ENCODE assay signal across 16 cellular contexts in the genomic region with DNA sequence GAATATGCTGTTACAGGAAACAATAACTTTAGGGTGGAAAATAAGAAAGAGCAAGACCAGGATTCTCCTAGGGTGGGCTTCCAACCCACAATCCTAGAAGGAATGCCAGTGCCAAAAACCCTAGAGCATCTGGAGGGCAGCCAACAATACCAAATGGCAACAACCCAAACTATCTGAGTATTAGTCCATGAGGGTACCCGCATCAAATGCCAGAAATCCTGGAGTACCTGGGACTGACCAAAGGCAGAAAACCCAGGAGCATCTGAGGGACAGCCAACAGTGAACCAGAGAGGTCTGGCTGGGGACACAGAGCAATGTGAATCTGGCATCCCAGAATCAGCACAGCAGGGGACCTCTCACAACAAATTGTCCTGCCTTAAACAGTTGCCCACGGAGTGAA.
DNase-seq lines count a peak whose midpoint lies in the region; ATAC-seq, FAIRE-seq and TF ChIP-seq lines count a peak whose summit lies in the region.
"Had no signal": no experiment of that assay in that cellular context is flagged by ENCODE, and none has a peak within 500 bp of the region (broad histone marks: within the 10 kb centered on the region; RNA-seq: fewer than 3 reads in every experiment).

No MANE protein-coding gene starts in this region.

- H4K20me1 ChIP-seq in astrocyte (ENCODE audit: insufficient read depth, low read length): no peaks in the 10 kb centered on the region
- H4K20me1 ChIP-seq: BLaER1 treated with 17β-estradiol and CSF1 and Interleukin-3, amounts not matched to agents 10 nM and 100 nM had no signal

- no peak overlapping the region for H3K14ac ChIP-seq in trophoblast cell (ENCODE audit: low read length)

- H4K91ac ChIP-seq in trophoblast cell (ENCODE audit: low read depth, low read length): no peak overlapping the region

- no peaks in the 10 kb centered on the region for H3K79me1 ChIP-seq in trophoblast cell (ENCODE audit: low read length)

- no peak overlapping the region for H3K4me3 ChIP-seq in A549
- H3K4me3 ChIP-seq in astrocyte (ENCODE audit: insufficient read depth, low read depth, low read length): no peak overlapping the region
- no peak overlapping the region for H3K4me3 ChIP-seq in trophoblast cell (ENCODE audit: low read depth, low read length)
- H3K4me3 ChIP-seq: BLaER1 treated with 17β-estradiol and CSF1 and Interleukin-3, amounts not matched to agents 10 nM and 100 nM; GM23338 had no signal

- H3K79me2 ChIP-seq in astrocyte (ENCODE audit: insufficient read depth, low read length) (no peaks in the 10 kb centered on the region), trophoblast cell (ENCODE audit: control insufficient read depth, insufficient read depth, low read length, poor library complexity) (no peaks in the 10 kb centered on the region)

- no peak overlapping the region for H3K18ac ChIP-seq in trophoblast cell (ENCODE audit: low read length)

- no peak for TF ChIP-seq RAD21 in A549 (conservative IDR thresholded peaks at IDR 0.05 in 1 of 2, IDR thresholded peaks at IDR 0.05 in 1 of 2)

- no peak for FAIRE-seq in A549 (lab: Jason Lieb, UNC)
- FAIRE-seq in astrocyte (lab: Jason Lieb, UNC): no peak
- FAIRE-seq: GM12892, GM18507, H54 had no signal

- 0 out of 3 replicates have a peak overlapping the region, but pooled peaks have one; percentile 15 for H3K4me2 ChIP-seq in A549
- no peak overlapping the region for H3K4me2 ChIP-seq in astrocyte (ENCODE audit: low read length)
- no peak overlapping the region for H3K4me2 ChIP-seq in trophoblast cell (ENCODE audit: low read length)
- H3K4me2 ChIP-seq: BLaER1 treated with 17β-estradiol and CSF1 and Interleukin-3, amounts not matched to agents 10 nM and 100 nM; GM23338 had no signal

- H3K9ac ChIP-seq in astrocyte (ENCODE audit: low read length): no peak overlapping the region
- H3K9ac ChIP-seq in trophoblast cell (ENCODE audit: low read length): no peak overlapping the region
- H3K9ac ChIP-seq: BLaER1 treated with 17β-estradiol and CSF1 and Interleukin-3, amounts not matched to agents 10 nM and 100 nM had no signal

- TF ChIP-seq POLR2A in A549 (IDR thresholded peaks at IDR 0.05; ENCODE audit: low read length): no peak

- no peak overlapping the region for H2BK12ac ChIP-seq in trophoblast cell (ENCODE audit: low read length)

- peak overlapping the region; percentile 7 for H3K27ac Mint-ChIP-seq in astrocyte (ENCODE audit: unreplicated experiment)
- H3K27ac Mint-ChIP-seq: CD8-positive, alpha-beta T cell; GM23338 had no signal

- no peaks in the 10 kb centered on the region for H3K36me3 ChIP-seq in astrocyte (ENCODE audit: insufficient read depth, low read length)
- H3K36me3 ChIP-seq in trophoblast cell (ENCODE audit: control insufficient read depth in 1 of 2, insufficient read depth in 2 of 2, low read length in 2 of 2): no peaks in the 10 kb centered on the region
- H3K36me3 ChIP-seq: BLaER1 treated with 17β-estradiol and CSF1 and Interleukin-3, amounts not matched to agents 10 nM and 100 nM had no signal

- H2BK120ac ChIP-seq in trophoblast cell (ENCODE audit: insufficient read depth, low read length, poor library complexity): no peak overlapping the region

- H2AFZ ChIP-seq in astrocyte (ENCODE audit: low read depth, low read length) (no peak overlapping the region), trophoblast cell (ENCODE audit: insufficient read depth, low read length, poor library complexity) (no peak overlapping the region)
- H2AFZ ChIP-seq: GM23338 had no signal

- H3K9me3 Mint-ChIP-seq in astrocyte (ENCODE audit: unreplicated experiment): peaks cover 4% of the 10 kb centered on the region
- H3K9me3 Mint-ChIP-seq: CD8-positive, alpha-beta T cell; GM23338 had no signal

- no peak overlapping the region for H2AK5ac ChIP-seq in trophoblast cell (ENCODE audit: low read length)

- no peak for ATAC-seq in A549
- ATAC-seq: CD8-positive, alpha-beta T cell; GM23338 had no signal

- TF ChIP-seq EP300 in A549 (IDR thresholded peaks at IDR 0.05): no peak

- POLR2A ChIA-PET in A549 (lab: Yijun Ruan, JAX): no interaction called here

- H3K27me3 Mint-ChIP-seq in astrocyte (ENCODE audit: low read depth, unreplicated experiment): no peaks in the 10 kb centered on the region

- H3K27ac ChIP-seq in 22Rv1: peak overlapping the region; percentile 35
- H3K27ac ChIP-seq in A549: no peak overlapping the region
- no peak overlapping the region for H3K27ac ChIP-seq in astrocyte (ENCODE audit: low read depth, low read length)
- no peak overlapping the region for H3K27ac ChIP-seq in trophoblast cell (ENCODE audit: low read depth, low read length)
- H3K27ac ChIP-seq: BLaER1 treated with 17β-estradiol and CSF1 and Interleukin-3, amounts not matched to agents 10 nM and 100 nM had no signal

- H4K8ac ChIP-seq in trophoblast cell (ENCODE audit: low read depth, low read length): no peak overlapping the region

- no peaks in the 10 kb centered on the region for H3K9me3 ChIP-seq in A549
- no peaks in the 10 kb centered on the region for H3K9me3 ChIP-seq in astrocyte (ENCODE audit: insufficient read depth, low read depth, low read length)
- H3K9me3 ChIP-seq in trophoblast cell (ENCODE audit: insufficient read depth, low read depth, low read length): no peaks in the 10 kb centered on the region

- 70% methylated on average over 2 of the region's 2 CpGs for WGBS in A549 (ENCODE audit: missing lambda C conversion rate)
- WGBS in trophoblast cell (ENCODE audit: extremely low coverage, insufficient coverage, insufficient read length): no CpG with 5 or more reads among the region's 2 CpGs

- no peaks in the 10 kb centered on the region for H3K36me3 Mint-ChIP-seq in astrocyte (ENCODE audit: low read depth, unreplicated experiment)
- H3K36me3 Mint-ChIP-seq: CD8-positive, alpha-beta T cell had no signal

- H3K4me1 Mint-ChIP-seq in astrocyte (ENCODE audit: low read depth, unreplicated experiment): peaks cover 4% of the 10 kb centered on the region

- H3K4ac ChIP-seq in trophoblast cell (ENCODE audit: low read depth, low read length): no peak overlapping the region

- CTCF ChIA-PET in A549 (lab: Yijun Ruan, JAX): interaction anchor here (0.7 to 1.6 kb wide), 2 partner anchors 12 to 494 kb away, joined by 3 read pairs; no protein-coding TSS in a partner anchor

- H3K4me1 ChIP-seq in A549 (peaks cover 14% of the 10 kb centered on the region; the same call in 2 of the 3 replicates), astrocyte (ENCODE audit: insufficient read depth, low read length) (no peaks in the 10 kb centered on the region), trophoblast cell (ENCODE audit: control insufficient read depth in 1 of 2, insufficient read depth in 2 of 2, low read length in 2 of 2) (peaks cover 0 to 3% of the 10 kb centered on the region in 2 experiments)
- H3K4me1 ChIP-seq: BLaER1 treated with 17β-estradiol and CSF1 and Interleukin-3, amounts not matched to agents 10 nM and 100 nM had no signal

- TF ChIP-seq CTCF in 22Rv1 (IDR thresholded peaks at IDR 0.05) (no peak), A549 (IDR thresholded peaks at IDR 0.05) (no peak), astrocyte (IDR thresholded peaks at IDR 0.05; ENCODE audit: insufficient read depth, low read depth, low read length) (no peak)

- H3K23ac ChIP-seq in trophoblast cell (ENCODE audit: low read length): no peak overlapping the region

- no peak overlapping the region for H2BK5ac ChIP-seq in trophoblast cell (ENCODE audit: low read depth, low read length, poor library complexity)

- DNase-seq in A549 (ENCODE audit: low read depth in 1 of 2, low spot score in 1 of 2) (no peak), astrocyte (ENCODE audit: low read depth) (no peak), trophoblast cell (peak; percentile 73 to 89), NCI-H1436 (lab: John Stamatoyannopoulos, UW) (no peak), DMS53 treated with DMSO at 0.1 percent for 48 hours (lab: John Stamatoyannopoulos, UW; ENCODE audit: unreplicated experiment) (no peak)
- DNase-seq: Calu3; CD8-positive, alpha-beta T cell; DMS79; GDM1; HCEC 1CT had no signal

- no peak overlapping the region for H3K4me3 Mint-ChIP-seq in astrocyte (ENCODE audit: unreplicated experiment)
- H3K4me3 Mint-ChIP-seq: CD8-positive, alpha-beta T cell; GM23338 had no signal

- H3K27me3 ChIP-seq in astrocyte (ENCODE audit: insufficient read depth, low read length): no peaks in the 10 kb centered on the region
- no peaks in the 10 kb centered on the region for H3K27me3 ChIP-seq in trophoblast cell (ENCODE audit: insufficient read depth, low read length)
- H3K27me3 ChIP-seq: BLaER1 treated with 17β-estradiol and CSF1 and Interleukin-3, amounts not matched to agents 10 nM and 100 nM had no signal

- no peak overlapping the region for H4K12ac ChIP-seq in trophoblast cell (ENCODE audit: low read depth, low read length)

TF ChIP-seq in A549, 52 proteins besides CTCF, POLR2A, EP300 and RAD21:
- TF ChIP-seq, protein P1, sequence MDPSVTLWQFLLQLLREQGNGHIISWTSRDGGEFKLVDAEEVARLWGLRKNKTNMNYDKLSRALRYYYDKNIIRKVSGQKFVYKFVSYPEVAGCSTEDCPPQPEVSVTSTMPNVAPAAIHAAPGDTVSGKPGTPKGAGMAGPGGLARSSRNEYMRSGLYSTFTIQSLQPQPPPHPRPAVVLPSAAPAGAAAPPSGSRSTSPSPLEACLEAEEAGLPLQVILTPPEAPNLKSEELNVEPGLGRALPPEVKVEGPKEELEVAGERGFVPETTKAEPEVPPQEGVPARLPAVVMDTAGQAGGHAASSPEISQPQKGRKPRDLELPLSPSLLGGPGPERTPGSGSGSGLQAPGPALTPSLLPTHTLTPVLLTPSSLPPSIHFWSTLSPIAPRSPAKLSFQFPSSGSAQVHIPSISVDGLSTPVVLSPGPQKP (IDR thresholded peaks at IDR 0.05; ENCODE audit: low read depth, low read length): no peak
- TF ChIP-seq RCOR1 (IDR thresholded peaks at IDR 0.05; ENCODE audit: low read depth, low read length) (no peak), HEYL (CRISPR knock-in tag; IDR thresholded peaks at IDR 0.05) (no peak), JUNB (IDR thresholded peaks at IDR 0.05) (no peak)
- TF ChIP-seq, protein P2, sequence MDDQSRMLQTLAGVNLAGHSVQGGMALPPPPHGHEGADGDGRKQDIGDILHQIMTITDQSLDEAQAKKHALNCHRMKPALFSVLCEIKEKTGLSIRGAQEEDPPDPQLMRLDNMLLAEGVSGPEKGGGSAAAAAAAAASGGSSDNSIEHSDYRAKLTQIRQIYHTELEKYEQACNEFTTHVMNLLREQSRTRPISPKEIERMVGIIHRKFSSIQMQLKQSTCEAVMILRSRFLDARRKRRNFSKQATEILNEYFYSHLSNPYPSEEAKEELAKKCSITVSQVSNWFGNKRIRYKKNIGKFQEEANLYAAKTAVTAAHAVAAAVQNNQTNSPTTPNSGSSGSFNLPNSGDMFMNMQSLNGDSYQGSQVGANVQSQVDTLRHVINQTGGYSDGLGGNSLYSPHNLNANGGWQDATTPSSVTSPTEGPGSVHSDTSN (IDR thresholded peaks at IDR 0.05): no peak
- TF ChIP-seq, protein P3, sequence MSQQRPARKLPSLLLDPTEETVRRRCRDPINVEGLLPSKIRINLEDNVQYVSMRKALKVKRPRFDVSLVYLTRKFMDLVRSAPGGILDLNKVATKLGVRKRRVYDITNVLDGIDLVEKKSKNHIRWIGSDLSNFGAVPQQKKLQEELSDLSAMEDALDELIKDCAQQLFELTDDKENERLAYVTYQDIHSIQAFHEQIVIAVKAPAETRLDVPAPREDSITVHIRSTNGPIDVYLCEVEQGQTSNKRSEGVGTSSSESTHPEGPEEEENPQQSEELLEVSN (IDR thresholded peaks at IDR 0.05; ENCODE audit: borderline replicate concordance, low read depth): no peak
TF ChIP-seq in A549: peak in this region for 0.

Comparison
In these comparisons a context has a peak if more than half of its experiments do, and no peak if none do; other contexts are left out.
1. DNase-seq: peak in trophoblast cell (2 of 2); none in A549 (0 of 2), astrocyte (single experiment), NCI-H1436 (single experiment) and DMS53 treated with DMSO at 0.1 percent for 48 hours (single experiment).